In the genomic region with DNA sequence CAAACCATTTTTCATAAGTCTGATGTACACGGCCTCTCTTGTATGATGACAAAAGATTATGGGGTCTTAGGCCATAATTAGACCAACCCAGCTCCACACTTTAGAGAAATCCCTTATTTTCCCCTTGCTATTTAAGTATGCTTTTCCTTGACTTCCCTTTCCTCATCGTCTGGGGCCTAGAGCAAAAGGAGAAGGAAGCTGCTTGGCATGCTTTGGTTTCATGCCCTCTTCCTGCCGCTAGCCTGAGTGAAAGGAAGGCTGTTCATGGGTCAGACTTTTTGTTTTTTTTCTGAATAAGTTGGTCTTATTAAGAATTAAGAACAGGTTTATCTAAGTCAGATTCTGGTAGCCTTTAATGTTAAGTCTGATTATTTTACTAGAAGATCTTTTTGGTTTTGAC, we compare ENCODE assay signal across 27 cellular contexts. TPM values are rescaled to one million over a fixed set of nuclear protein-coding genes. Genes with fewer than 3 reads are reported as not detected.
DNase-seq lines count a peak whose midpoint lies in the region; ATAC-seq and TF ChIP-seq lines count a peak whose summit lies in the region.
"Had no signal": no experiment of that assay in that cellular context is flagged by ENCODE, and none has a peak within 500 bp of the region (broad histone marks: within the 10 kb centered on the region; RNA-seq: fewer than 3 reads in every experiment).

No MANE protein-coding gene starts in this region.

- peak overlapping the region in 1 of 2 donors; percentile 62 for H3K4me3 Mint-ChIP-seq in CD14-positive monocyte
- H3K4me3 Mint-ChIP-seq in endothelial cell (ENCODE audit: unreplicated experiment) = no peak overlapping the region
- H3K4me3 Mint-ChIP-seq: activated naive CD8-positive, alpha-beta T cell treated with anti-CD3 and anti-CD28 coated beads, Interleukin-2, amount 10 ng/mL, durations not matched to agents 7 days and 5 days; activated T-cell treated with anti-CD3 and anti-CD28 coated beads, Interleukin-2, amount 50 U/mL, for 24 hours; CD8-positive, alpha-beta T cell; GM23338; naive thymus-derived CD8-positive, alpha-beta T cell; WTC11 had no signal

- DNase-seq in CD14-positive monocyte (ENCODE audit: low spot score) (peak; percentile 68), MV-4-11 (lab: John Stamatoyannopoulos, UW) (peak; percentile 42), endothelial cell (ENCODE audit: low spot score) (no peak), pons (ENCODE audit: low spot score) (peak; percentile 81), ACHN (no peak)
- DNase-seq: activated effector memory CD4-positive, alpha-beta T cell treated with anti-CD3 and anti-CD28 coated beads, Interleukin-2, amount 50 U/mL, for 16 hours; activated naive CD8-positive, alpha-beta T cell treated with anti-CD3 and anti-CD28 coated beads, Interleukin-2, amount 10 ng/mL, durations not matched to agents 7 days and 5 days; activated T-cell treated with anti-CD3 and anti-CD28 coated beads, Interleukin-2, amount 50 U/mL, for 24 hours; aorta; CD8-positive, alpha-beta T cell; effector CD4-positive, alpha-beta T cell; MG63; naive thymus-derived CD8-positive, alpha-beta T cell; NCI-H1417 treated with DMSO at 0.1 percent for 48 hours; NCI-H2029 treated with DMSO at 0.1 percent for 48 hours; NCI-H524; NK-92 treated with Interleukin-12 subunit alpha and Interleukin-12 subunit beta, amount 100 ng/mL, for 24 hours; SHP77 treated with DMSO at 0.1 percent for 48 hours; stimulated activated CD4-positive, alpha-beta T cell treated with anti-CD3 and anti-CD28 coated beads, Interleukin-4, amount 100 ng/mL, for 24 hours; SW 1271; transverse colon had no signal

- peaks cover 0 to 2% (median 0%) of the 10 kb centered on the region in 7 donors for H3K9me3 Mint-ChIP-seq in CD14-positive monocyte
- H3K9me3 Mint-ChIP-seq in endothelial cell (ENCODE audit: unreplicated experiment) = no peaks in the 10 kb centered on the region
- H3K9me3 Mint-ChIP-seq: activated naive CD8-positive, alpha-beta T cell treated with anti-CD3 and anti-CD28 coated beads, Interleukin-2, amount 10 ng/mL, durations not matched to agents 7 days and 5 days; activated T-cell treated with anti-CD3 and anti-CD28 coated beads, Interleukin-2, amount 50 U/mL, for 24 hours; CD8-positive, alpha-beta T cell; GM23338; naive thymus-derived CD8-positive, alpha-beta T cell had no signal

- H3K27me3 Mint-ChIP-seq in CD14-positive monocyte (ENCODE audit: low read depth in 3 of 3) (peaks cover 0 to 2% (median 0%) of the 10 kb centered on the region in 3 donors), endothelial cell (ENCODE audit: unreplicated experiment) (peaks cover 1% of the 10 kb centered on the region)
- H3K27me3 Mint-ChIP-seq: activated naive CD8-positive, alpha-beta T cell treated with anti-CD3 and anti-CD28 coated beads, Interleukin-2, amount 10 ng/mL, durations not matched to agents 7 days and 5 days; activated T-cell treated with anti-CD3 and anti-CD28 coated beads, Interleukin-2, amount 50 U/mL, for 24 hours; naive thymus-derived CD8-positive, alpha-beta T cell had no signal

- peaks cover 25% of the 10 kb centered on the region for H3K4me1 Mint-ChIP-seq in CD14-positive monocyte
- peaks cover 11% of the 10 kb centered on the region for H3K4me1 Mint-ChIP-seq in endothelial cell (ENCODE audit: unreplicated experiment)
- H3K4me1 Mint-ChIP-seq: activated naive CD8-positive, alpha-beta T cell treated with anti-CD3 and anti-CD28 coated beads, Interleukin-2, amount 10 ng/mL, durations not matched to agents 7 days and 5 days had no signal

- TF ChIP-seq CTCF in CD14-positive monocyte (IDR thresholded peaks at IDR 0.05) = no peak
- no peak for TF ChIP-seq CTCF in endothelial cell (IDR thresholded peaks at IDR 0.05; ENCODE audit: unreplicated experiment)

- H3K27ac Mint-ChIP-seq in CD14-positive monocyte (peak overlapping the region; percentile 90 to 94 (median 92)), endothelial cell (ENCODE audit: unreplicated experiment) (peak overlapping the region; percentile 72)
- H3K27ac Mint-ChIP-seq: activated naive CD8-positive, alpha-beta T cell treated with anti-CD3 and anti-CD28 coated beads, Interleukin-2, amount 10 ng/mL, durations not matched to agents 7 days and 5 days; activated T-cell treated with anti-CD3 and anti-CD28 coated beads, Interleukin-2, amount 50 U/mL, for 24 hours; CD8-positive, alpha-beta T cell; GM23338; WTC11 had no signal

- H3K36me3 Mint-ChIP-seq in CD14-positive monocyte (no peaks in the 10 kb centered on the region), endothelial cell (ENCODE audit: low read depth, unreplicated experiment) (no peaks in the 10 kb centered on the region)
- H3K36me3 Mint-ChIP-seq: activated naive CD8-positive, alpha-beta T cell treated with anti-CD3 and anti-CD28 coated beads, Interleukin-2, amount 10 ng/mL, durations not matched to agents 7 days and 5 days; CD8-positive, alpha-beta T cell; naive thymus-derived CD8-positive, alpha-beta T cell; WTC11 had no signal

- ATAC-seq in HG02938 (IDR thresholded peaks at IDR 0.05; ENCODE audit: unreplicated experiment) (no peak), GM21619 (IDR thresholded peaks at IDR 0.05; ENCODE audit: unreplicated experiment) (no peak)
- ATAC-seq: CD8-positive, alpha-beta T cell; GM23338; K562; left lobe of liver; naive thymus-derived CD8-positive, alpha-beta T cell; WTC11 had no signal

- in situ Hi-C loops in ACHN (cut with HindIII; ENCODE audit: low pct_ligation_motif_present, low pct_unique_long_range_greater_than_20kb, low sequenced_read_pairs) = no loop called here

- intact Hi-C loops in CD14-positive monocyte (cut with micrococcal nuclease) = no loop called here

RNA-seq across cellular contexts. Expression of a gene that starts 10.6 kb away (rescaled TPM):
- polyA plus RNA-seq in CD14-positive monocyte = 10 to 100 TPM; 36.6 to 76.9 TPM
- 10.7 TPM for total RNA-seq in endothelial cell (ENCODE audit: unreplicated experiment)

Comparison
In these comparisons a context has a peak if more than half of its experiments do, and no peak if none do; other contexts are left out.
1. DNase-seq: peak in CD14-positive monocyte (single experiment), MV-4-11 (single experiment) and pons (single experiment); none in endothelial cell (single experiment) and ACHN (single experiment).